In the genomic region with DNA sequence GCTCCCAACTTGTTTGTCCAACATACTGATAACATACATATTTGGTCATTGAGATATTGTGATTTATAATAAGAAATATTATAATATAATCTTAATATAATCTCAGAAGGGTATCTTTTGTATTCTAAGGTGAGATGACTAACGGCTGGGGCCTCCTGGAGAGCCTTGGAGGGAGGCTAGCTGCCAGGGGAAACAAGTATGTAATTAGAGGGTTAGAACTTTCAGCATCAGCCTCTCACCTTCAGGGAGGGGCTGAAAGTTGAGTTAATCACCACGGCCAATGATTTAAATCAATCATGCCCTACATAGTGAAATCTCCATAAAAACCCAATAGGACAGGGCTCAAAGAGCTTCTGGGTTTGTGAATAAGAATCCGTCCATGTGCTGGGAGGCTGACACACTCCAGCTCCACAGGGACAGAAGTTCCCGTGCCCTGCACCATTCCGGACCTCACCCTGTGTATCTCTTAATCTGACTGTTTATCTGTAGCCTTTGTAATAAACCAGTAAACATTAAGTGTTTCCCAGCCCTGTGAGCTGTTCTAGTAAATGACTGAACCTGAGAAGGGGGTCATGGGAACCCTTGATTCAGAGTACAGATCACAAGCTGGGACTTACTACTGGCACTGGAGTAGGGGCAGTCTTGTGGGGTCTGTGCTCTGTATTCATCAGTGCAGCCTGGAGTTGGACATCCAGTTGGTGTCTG, we compare ENCODE assay signal across 14 cellular contexts.
A peak's percentile ranks its signal among the peaks of the same experiment; 100 is the strongest.
DNase-seq lines count a peak whose midpoint lies in the region; ATAC-seq and TF ChIP-seq lines count a peak whose summit lies in the region.
"Had no signal": no experiment of that assay in that cellular context is flagged by ENCODE, and none has a peak within 500 bp of the region (broad histone marks: within the 10 kb centered on the region; RNA-seq: fewer than 3 reads in every experiment).

No MANE protein-coding gene starts in this region.

- TF ChIP-seq CTCF in Panc1 (IDR thresholded peaks at IDR 0.05) (no peak), thyroid gland (IDR thresholded peaks at IDR 0.05) (no peak)

- H3K27me3 Mint-ChIP-seq in activated naive CD8-positive, alpha-beta T cell treated with anti-CD3 and anti-CD28 coated beads, Interleukin-2, amount 50 U/mL, for 24 hours: peaks cover 37% of the 10 kb centered on the region
- H3K27me3 Mint-ChIP-seq in activated naive CD8-positive, alpha-beta T cell treated with anti-CD3 and anti-CD28 coated beads for 36 hours: peaks cover 49% of the 10 kb centered on the region

- CTCF ChIA-PET in Panc1 (lab: Charles Lee): interaction anchor here (0.6 to 1.1 kb wide), 2 partner anchors 26 to 112 kb away, joined by 3 to 5 read pairs; no protein-coding TSS in a partner anchor

- no peaks in the 10 kb centered on the region for H3K36me3 ChIP-seq in Panc1 (ENCODE audit: control insufficient read depth, insufficient read depth, low read length)
- no peaks in the 10 kb centered on the region for H3K36me3 ChIP-seq in thyroid gland
- H3K36me3 ChIP-seq: ovary, WERI-Rb-1 had no signal

- ATAC-seq in activated naive CD8-positive, alpha-beta T cell treated with anti-CD3 and anti-CD28 coated beads, Interleukin-2, amount 50 U/mL, for 24 hours: peak; percentile 75
- ATAC-seq in Panc1: peak; percentile 47

- DNase-seq in activated naive CD8-positive, alpha-beta T cell treated with anti-CD3 and anti-CD28 coated beads, Interleukin-2, amount 50 U/mL, for 24 hours: no peak
- DNase-seq in activated naive CD8-positive, alpha-beta T cell treated with anti-CD3 and anti-CD28 coated beads for 36 hours: no peak
- DNase-seq in Panc1 (ENCODE audit: low read depth, low spot score) (no peak), kidney tubule cell (ENCODE audit: low spot score) (peak; percentile 58), thyroid gland (no peak), amygdala (lab: John Stamatoyannopoulos, UW) (no peak), NCI-H748 treated with DMSO at 0.1 percent for 48 hours (lab: John Stamatoyannopoulos, UW) (no peak)
- no peak for DNase-seq in effector CD8-positive, alpha-beta T cell (lab: John Stamatoyannopoulos, UW)
- DNase-seq: amniotic stem cell, DMS153, NCI-H2171 treated with DMSO at 0.1 percent for 48 hours, ovary, WERI-Rb-1 had no signal

- H3K9me3 Mint-ChIP-seq in activated naive CD8-positive, alpha-beta T cell treated with anti-CD3 and anti-CD28 coated beads, Interleukin-2, amount 50 U/mL, for 24 hours: no peaks in the 10 kb centered on the region
- H3K9me3 Mint-ChIP-seq in activated naive CD8-positive, alpha-beta T cell treated with anti-CD3 and anti-CD28 coated beads for 36 hours: no peaks in the 10 kb centered on the region

- peaks cover 39% of the 10 kb centered on the region for H3K4me1 Mint-ChIP-seq in activated naive CD8-positive, alpha-beta T cell treated with anti-CD3 and anti-CD28 coated beads, Interleukin-2, amount 50 U/mL, for 24 hours
- H3K4me1 Mint-ChIP-seq in activated naive CD8-positive, alpha-beta T cell treated with anti-CD3 and anti-CD28 coated beads for 36 hours: peaks cover 26% of the 10 kb centered on the region

- peak overlapping the region; percentile 21 for H3K27ac Mint-ChIP-seq in activated naive CD8-positive, alpha-beta T cell treated with anti-CD3 and anti-CD28 coated beads, Interleukin-2, amount 50 U/mL, for 24 hours
- H3K27ac Mint-ChIP-seq in activated naive CD8-positive, alpha-beta T cell treated with anti-CD3 and anti-CD28 coated beads for 36 hours: no peak overlapping the region

- intact Hi-C loops in Panc1 (cut with micrococcal nuclease; ENCODE audit: unreplicated experiment): no loop called here
- intact Hi-C loops in thyroid gland (cut with DNase I): no loop called here

- H3K27me3 ChIP-seq in Panc1 (ENCODE audit: control insufficient read depth, insufficient read depth, low read length): no peaks in the 10 kb centered on the region
- H3K27me3 ChIP-seq in thyroid gland: no peaks in the 10 kb centered on the region
- H3K27me3 ChIP-seq: ovary had no signal

- no peak overlapping the region for H3K4me3 Mint-ChIP-seq in activated naive CD8-positive, alpha-beta T cell treated with anti-CD3 and anti-CD28 coated beads, Interleukin-2, amount 50 U/mL, for 24 hours
- H3K4me3 Mint-ChIP-seq in activated naive CD8-positive, alpha-beta T cell treated with anti-CD3 and anti-CD28 coated beads for 36 hours: no peak overlapping the region

- POLR2A ChIA-PET in Panc1 (lab: Charles Lee): no interaction called here

- TF ChIP-seq POLR2A in thyroid gland (IDR thresholded peaks at IDR 0.05): no peak

- 91 to 96% methylated on average over 5 of the region's 5 CpGs for WGBS in thyroid gland, 2 donors

- peaks cover 1% of the 10 kb centered on the region for H3K36me3 Mint-ChIP-seq in activated naive CD8-positive, alpha-beta T cell treated with anti-CD3 and anti-CD28 coated beads, Interleukin-2, amount 50 U/mL, for 24 hours (ENCODE audit: low read depth)
- H3K36me3 Mint-ChIP-seq in activated naive CD8-positive, alpha-beta T cell treated with anti-CD3 and anti-CD28 coated beads for 36 hours: no peaks in the 10 kb centered on the region

- no peak overlapping the region for H3K4me3 ChIP-seq in Panc1 (ENCODE audit: low read depth in 2 of 2, low read length in 2 of 2)
- H3K4me3 ChIP-seq in thyroid gland (replicated peaks in 1 of 3): no peak overlapping the region
- H3K4me3 ChIP-seq: ovary, smooth muscle cell had no signal

- no TSS peak for BruUV-seq in Panc1 (replicated peaks; lab: Mats Ljungman, UMichigan)

- in situ Hi-C loops in Panc1 (cut with HindIII; ENCODE audit: low pct_unique_long_range_greater_than_20kb, low sequenced_read_pairs): no loop called here

- H3K9me3 ChIP-seq in Panc1 (ENCODE audit: control insufficient read depth, insufficient read depth, low read depth, low read length) (no peaks in the 10 kb centered on the region), thyroid gland (no peaks in the 10 kb centered on the region)
- H3K9me3 ChIP-seq: ovary had no signal

- no peaks in the 10 kb centered on the region; the same call in 1 of the 2 replicates for H3K4me1 ChIP-seq in Panc1 (ENCODE audit: control insufficient read depth, insufficient read depth, low read length)
- peaks cover 23 to 53% of the 10 kb centered on the region in 2 donors for H3K4me1 ChIP-seq in thyroid gland

- peak overlapping the region; percentile 26; the same call in 1 of the 2 replicates for H3K27ac ChIP-seq in Panc1 (ENCODE audit: low read length)
- peak overlapping the region; percentile 8 to 71 (median 22) for H3K27ac ChIP-seq in thyroid gland
- H3K27ac ChIP-seq: ovary, WERI-Rb-1 had no signal
